ENCODE assay signal across 14 cellular contexts in genomic region chr7:105621617-105622016, GRCh38. TPM values are rescaled to one million over a fixed set of nuclear protein-coding genes. Genes with fewer than 3 reads are reported as not detected.
A peak's percentile ranks its signal among the peaks of the same experiment; 100 is the strongest.
DNase-seq lines count a peak whose midpoint lies in the region; ATAC-seq and TF ChIP-seq lines count a peak whose summit lies in the region.
"Had no signal": no experiment of that assay in that cellular context is flagged by ENCODE, and none has a peak within 500 bp of the region (broad histone marks: within the 10 kb centered on the region; RNA-seq: fewer than 3 reads in every experiment).

No MANE protein-coding gene starts in this region.

- H3K56ac ChIP-seq in IMR-90 (ENCODE audit: extremely low read depth, insufficient read depth, low read length): no peak overlapping the region

- peak; percentile 89 for ATAC-seq in IMR-90 (ENCODE audit: low read depth)
- no peak for ATAC-seq in HG03135 (IDR thresholded peaks at IDR 0.05; ENCODE audit: unreplicated experiment)
- ATAC-seq in HG02623 (IDR thresholded peaks at IDR 0.05; ENCODE audit: unreplicated experiment): no peak
- ATAC-seq in GM21825 (IDR thresholded peaks at IDR 0.05; ENCODE audit: unreplicated experiment): no peak
- no peak for ATAC-seq in HG03439 (IDR thresholded peaks at IDR 0.05; ENCODE audit: unreplicated experiment)

- H3K9ac ChIP-seq in IMR-90 (ENCODE audit: low read depth, low read length): no peak overlapping the region

- no CpG with 5 or more reads among the region's 3 CpGs for WGBS in IMR-90 (ENCODE audit: extremely low coverage in 2 of 2, insufficient read length in 1 of 2), 2 experiments

- H3K4me1 ChIP-seq in IMR-90 (ENCODE audit: control insufficient read depth, insufficient read depth, low read length): no peaks in the 10 kb centered on the region; the same call in 1 of the 2 replicates
- H3K4me1 ChIP-seq: Caco-2 had no signal

- peak; percentile 52 for DNase-seq in IMR-90
- DNase-seq in dorsolateral prefrontal cortex: peak in 8 of 10 donors; percentile 45 to 87 (median 64)
- DNase-seq in medulla oblongata (ENCODE audit: extremely low spot score): peak; percentile 83
- peak in 31 of 49 donors; percentile 5 to 73 (median 43) for DNase-seq in substantia nigra (lab: John Stamatoyannopoulos, UW)
- DNase-seq: Caco-2, NCI-H1417, NCI-H526 had no signal

- no peak overlapping the region for H3K4me2 ChIP-seq in IMR-90 (ENCODE audit: low read depth, low read length)

- H3K36me3 ChIP-seq in IMR-90 (ENCODE audit: control insufficient read depth, insufficient read depth, low read length): peaks cover 21% of the 10 kb centered on the region

- no peak overlapping the region for H2AFZ ChIP-seq in IMR-90 (replicated peaks; ENCODE audit: low read length, poor library complexity)

- no peak overlapping the region for H4K8ac ChIP-seq in IMR-90 (ENCODE audit: low read depth in 2 of 2, low read length in 2 of 2)

- in situ Hi-C loops in IMR-90 (cut with MboI; ENCODE audit: low sequenced_read_pairs): no loop called here

- BruUV-seq in IMR-90 (replicated peaks; lab: Mats Ljungman, UMichigan): no TSS peak

- H2AK9ac ChIP-seq in IMR-90 (replicated peaks; ENCODE audit: low read depth, low read length, poor library complexity): peak overlapping the region; percentile 63

- no peak overlapping the region for H2BK5ac ChIP-seq in IMR-90 (ENCODE audit: low read depth, low read length, poor library complexity, severe bottlenecking)

- no peak for TF ChIP-seq POLR2A in IMR-90 (IDR thresholded peaks at IDR 0.05; ENCODE audit: low read depth, low read length)

- H3K4me3 ChIP-seq in IMR-90 (ENCODE audit: insufficient read depth, low read depth, low read length) (no peak overlapping the region), dorsolateral prefrontal cortex (peak overlapping the region in 1 of 59 donors; percentile 16)

- no peak overlapping the region for H4K5ac ChIP-seq in IMR-90 (ENCODE audit: low read depth, low read length)

- H3K27ac ChIP-seq in IMR-90 (ENCODE audit: insufficient read depth, low read length) (no peak overlapping the region), dorsolateral prefrontal cortex (peak overlapping the region in 51 of 59 donors; percentile 8 to 87 (median 66)), substantia nigra (ENCODE audit: low read depth, low read length, poor library complexity, severe bottlenecking) (no peak overlapping the region)
- H3K27ac ChIP-seq: VCaP had no signal

- no peak overlapping the region for H2BK20ac ChIP-seq in IMR-90 (ENCODE audit: low read depth, low read length)

- H4K20me1 ChIP-seq in IMR-90 (ENCODE audit: insufficient read depth, low read length): no peaks in the 10 kb centered on the region

- H3K23ac ChIP-seq in IMR-90 (ENCODE audit: low read depth, low read length): no peak overlapping the region; the same call in 1 of the 2 replicates

- no peak overlapping the region for H2BK120ac ChIP-seq in IMR-90 (ENCODE audit: low read depth, low read length)

- no peak for TF ChIP-seq RAD21 in IMR-90 (IDR thresholded peaks at IDR 0.05; ENCODE audit: low read length)

- no peaks in the 10 kb centered on the region for H3K27me3 ChIP-seq in IMR-90 (ENCODE audit: control insufficient read depth, insufficient read depth, low read length)
- no peaks in the 10 kb centered on the region for H3K27me3 ChIP-seq in dorsolateral prefrontal cortex

- no peak overlapping the region for H2AK5ac ChIP-seq in IMR-90 (ENCODE audit: low read depth, low read length)

- intact Hi-C loops in IMR-90 (cut with micrococcal nuclease): no loop called here
- intact Hi-C loops in dorsolateral prefrontal cortex (cut with DNase I): no loop called here

- H3K4ac ChIP-seq in IMR-90 (ENCODE audit: low read depth, low read length): no peak overlapping the region

- TF ChIP-seq CTCF in IMR-90 (conservative IDR thresholded peaks at IDR 0.05; ENCODE audit: low read depth, low read length): no peak
- TF ChIP-seq CTCF in dorsolateral prefrontal cortex (IDR thresholded peaks at IDR 0.05 in 54 of 56, conservative IDR thresholded peaks at IDR 0.05 in 2 of 56; ENCODE audit: low read depth in 1 of 56, partially characterized antibody in 56 of 56): no peak

- POLR2A ChIA-PET in IMR-90 (lab: Charles Lee; ENCODE audit: unreplicated experiment): no interaction called here

- no peaks in the 10 kb centered on the region for H3K79me1 ChIP-seq in IMR-90 (ENCODE audit: low read depth in 1 of 2, low read length in 2 of 2)

- H4K91ac ChIP-seq in IMR-90 (ENCODE audit: insufficient read depth, low read depth, low read length): no peak overlapping the region

- no peak overlapping the region for H3K18ac ChIP-seq in IMR-90 (ENCODE audit: low read depth, low read length)

- no peaks in the 10 kb centered on the region for H3K9me3 ChIP-seq in IMR-90 (ENCODE audit: control insufficient read depth, insufficient read depth, low read length)

- CTCF ChIA-PET in IMR-90 (lab: Yijun Ruan, JAX): interaction anchor here (0.9 kb wide), 1 partner anchor 421 kb away, joined by 5 read pairs; no protein-coding TSS in a partner anchor

- H2BK15ac ChIP-seq in IMR-90 (ENCODE audit: low read depth, low read length): no peak overlapping the region

- peaks cover 3% of the 10 kb centered on the region for H3K9me1 ChIP-seq in IMR-90 (ENCODE audit: insufficient read depth, low read length)

- no peak overlapping the region for H3K14ac ChIP-seq in IMR-90 (replicated peaks; ENCODE audit: low read depth, low read length)

- dilution Hi-C loops in IMR-90 (cut with HindIII; ENCODE audit: low sequenced_read_pairs, unreplicated experiment): no loop called here

TF ChIP-seq in IMR-90, 13 proteins besides CTCF, POLR2A, EP300 and RAD21:
- no peak for TF ChIP-seq MAZ (IDR thresholded peaks at IDR 0.05; ENCODE audit: borderline replicate concordance, low read depth, low read length)
- no peak for TF ChIP-seq ELK1 (IDR thresholded peaks at IDR 0.05; ENCODE audit: borderline replicate concordance, low read depth, low read length)
- no peak for TF ChIP-seq FOS (IDR thresholded peaks at IDR 0.05; ENCODE audit: low read depth, low read length)
- no peak for TF ChIP-seq CEBPB (IDR thresholded peaks at IDR 0.05; ENCODE audit: low read depth, low read length)

RNA-seq across cellular contexts. Expression of gene EFCAB10, which starts 40.3 kb away (rescaled TPM):
- total RNA-seq in IMR-90 (2012; rRNA removed) (not detected in 2 replicates), dorsolateral prefrontal cortex (1 to 10 TPM in 112 of 120 experiments, under 1 TPM in 7, not detected in 1; 0.68 to 6.1 (median 2.3) TPM)
- polyA plus RNA-seq in IMR-90 (2012; rRNA removed): not detected in 2 replicates
- polyA plus RNA-seq in IMR-90 (2012; cell fraction: cytosol; rRNA removed): not detected in 2 replicates
- not detected in 2 replicates for polyA plus RNA-seq in IMR-90 (2012; cell fraction: nucleus; rRNA removed; ENCODE audit: low replicate concordance)
- total RNA-seq: Caco-2, mesenteric fat pad had no signal
- polyA plus RNA-seq: adipose tissue had no signal

Comparison
In these comparisons a context has a peak if more than half of its experiments do, and no peak if none do; other contexts are left out.
1. H3K27ac ChIP-seq: peak in dorsolateral prefrontal cortex (51 of 59); none in IMR-90 (single experiment) and substantia nigra (single experiment).
2. Peak in every context shown above with its lines, with median percentiles within 50 percentile points of each other: DNase-seq.